25 cellular contexts compared by ENCODE assay signal in genomic region chrX:1274786-1275185, GRCh38. TPM values are rescaled to one million over a fixed set of nuclear protein-coding genes. Genes with fewer than 3 reads are reported as not detected.
DNase-seq lines count a peak whose midpoint lies in the region; ATAC-seq and TF ChIP-seq lines count a peak whose summit lies in the region.
"Had no signal": no experiment of that assay in that cellular context is flagged by ENCODE, and none has a peak within 500 bp of the region (broad histone marks: within the 10 kb centered on the region; RNA-seq: fewer than 3 reads in every experiment).

No MANE protein-coding gene starts in this region.

- no peaks in the 10 kb centered on the region for H3K27me3 ChIP-seq in GM23338 (ENCODE audit: insufficient read depth)
- H3K27me3 ChIP-seq in OCI-LY3 (ENCODE audit: low read depth, low read length) = no peaks in the 10 kb centered on the region
- H3K27me3 ChIP-seq in layer of hippocampus (ENCODE audit: control insufficient read depth, insufficient read depth, low read length) = no peaks in the 10 kb centered on the region
- H3K27me3 ChIP-seq: body of pancreas, neural progenitor cell, thyroid gland had no signal

- H3K9me3 Mint-ChIP-seq in GM23338 = peaks cover 79% of the 10 kb centered on the region
- H3K9me3 Mint-ChIP-seq: activated T-cell treated with anti-CD3 and anti-CD28 coated beads, Interleukin-2, amount 50 U/mL, for 72 hours; HFFc6; mesothelial cell of epicardium; neural progenitor cell; stimulated activated effector memory CD8-positive, alpha-beta T cell treated with anti-CD3 and anti-CD28 coated beads, Interleukin-12 subunit alpha, Interleukin-12 subunit beta, amount 100 ng/mL, for 72 hours had no signal

- DNase-seq in GM23338 (ENCODE audit: low spot score) (no peak), sciatic nerve (ENCODE audit: low spot score) (no peak), NCI-H187 treated with DMSO at 0.1 percent for 48 hours (lab: John Stamatoyannopoulos, UW) (no peak), NCI-H510A treated with DMSO at 0.1 percent for 48 hours (lab: John Stamatoyannopoulos, UW) (no peak), NCI-H82 treated with DMSO at 0.1 percent for 48 hours (lab: John Stamatoyannopoulos, UW; ENCODE audit: unreplicated experiment) (no peak)
- DNase-seq: activated CD4-positive, CD25-positive, alpha-beta regulatory T cell treated with anti-CD3 and anti-CD28 coated beads, Interleukin-2, amount 50 U/mL, for 72 hours; activated T-cell treated with anti-CD3 and anti-CD28 coated beads, Interleukin-2, amount 50 U/mL, for 72 hours; DND-41; HFFc6; Karpas-422; NCI-H1417; NCI-H526 treated with DMSO at 0.1 percent for 48 hours; PC-9; thyroid gland had no signal

- H3K27ac ChIP-seq in GM23338 (ENCODE audit: low read depth) (0 out of 2 replicates have a peak overlapping the region, but pooled peaks have one; percentile 45), OCI-LY3 (ENCODE audit: low read length) (peak overlapping the region; percentile 93), layer of hippocampus (ENCODE audit: low read depth, low read length) (peak overlapping the region; percentile 18)
- H3K27ac ChIP-seq: neural progenitor cell, PC-9, thyroid gland had no signal

- H3K27ac Mint-ChIP-seq in GM23338 = no peak overlapping the region
- H3K27ac Mint-ChIP-seq: activated naive CD8-positive, alpha-beta T cell; activated T-cell treated with anti-CD3 and anti-CD28 coated beads, Interleukin-2, amount 50 U/mL, for 72 hours; HFFc6; mesothelial cell of epicardium; neural progenitor cell; stimulated activated effector memory CD8-positive, alpha-beta T cell treated with anti-CD3 and anti-CD28 coated beads, Interleukin-12 subunit alpha, Interleukin-12 subunit beta, amount 100 ng/mL, for 72 hours had no signal

- peak overlapping the region; percentile 75 for H3K9ac ChIP-seq in OCI-LY3 (ENCODE audit: low read length)
- H3K9ac ChIP-seq: neural progenitor cell had no signal

- no peaks in the 10 kb centered on the region for H3K36me3 ChIP-seq in GM23338 (ENCODE audit: insufficient read depth)
- H3K36me3 ChIP-seq in OCI-LY3 (replicated peaks; ENCODE audit: low read depth, low read length) = no peaks in the 10 kb centered on the region
- H3K36me3 ChIP-seq: neural progenitor cell, thyroid gland had no signal

- no peaks in the 10 kb centered on the region for H3K9me2 ChIP-seq in GM23338 (ENCODE audit: insufficient read depth)

- H3K79me2 ChIP-seq in GM23338 (replicated peaks; ENCODE audit: insufficient read depth) (no peaks in the 10 kb centered on the region), OCI-LY3 (ENCODE audit: low read length) (no peaks in the 10 kb centered on the region)

- no peaks in the 10 kb centered on the region for H3K9me3 ChIP-seq in OCI-LY3 (ENCODE audit: insufficient read depth, low read length)
- H3K9me3 ChIP-seq: body of pancreas, thyroid gland had no signal

- no peaks in the 10 kb centered on the region for H3K4me1 Mint-ChIP-seq in GM23338
- H3K4me1 Mint-ChIP-seq: mesothelial cell of epicardium; neural progenitor cell; stimulated activated effector memory CD8-positive, alpha-beta T cell treated with anti-CD3 and anti-CD28 coated beads, Interleukin-12 subunit alpha, Interleukin-12 subunit beta, amount 100 ng/mL, for 72 hours had no signal

- ATAC-seq in GM23338 (no peak), sciatic nerve (peak; percentile 81), GM19397 (IDR thresholded peaks at IDR 0.05; ENCODE audit: unreplicated experiment) (no peak)
- ATAC-seq: activated T-cell treated with anti-CD3 and anti-CD28 coated beads, Interleukin-2, amount 50 U/mL, for 72 hours; body of pancreas; stimulated activated effector memory CD8-positive, alpha-beta T cell treated with anti-CD3 and anti-CD28 coated beads, Interleukin-12 subunit alpha, Interleukin-12 subunit beta, amount 100 ng/mL, for 72 hours had no signal

- no peak for TF ChIP-seq CTCF in GM23338 (conservative IDR thresholded peaks at IDR 0.05; ENCODE audit: low read depth in 2 of 2)
- TF ChIP-seq CTCF in OCI-LY3 (IDR thresholded peaks at IDR 0.05; ENCODE audit: low read depth, low read length) = no peak

- intact Hi-C loops in sciatic nerve (cut with DNase I) = no loop called here

- H4K20me1 ChIP-seq in GM23338 (replicated peaks; ENCODE audit: insufficient read depth) (no peaks in the 10 kb centered on the region), OCI-LY3 (ENCODE audit: insufficient read depth, low read length) (no peaks in the 10 kb centered on the region)

- H2AFZ ChIP-seq in GM23338 = no peak overlapping the region
- peak overlapping the region; percentile 49 for H2AFZ ChIP-seq in OCI-LY3 (ENCODE audit: low read depth, low read length)
- H2AFZ ChIP-seq: neural progenitor cell, PC-9 had no signal

- no peak overlapping the region for H3K4me2 ChIP-seq in GM23338
- H3K4me2 ChIP-seq in OCI-LY3 (ENCODE audit: low read length) = peak overlapping the region; percentile 85
- H3K4me2 ChIP-seq: neural progenitor cell, PC-9 had no signal

- no peaks in the 10 kb centered on the region for H3K27me3 Mint-ChIP-seq in GM23338 (ENCODE audit: insufficient read depth, low read depth, poor library complexity)
- H3K27me3 Mint-ChIP-seq: activated naive CD8-positive, alpha-beta T cell had no signal

- H3K36me3 Mint-ChIP-seq in GM23338 (ENCODE audit: low read depth) = peaks cover 20% of the 10 kb centered on the region
- H3K36me3 Mint-ChIP-seq: activated naive CD8-positive, alpha-beta T cell; mesothelial cell of epicardium; neural progenitor cell; stimulated activated effector memory CD8-positive, alpha-beta T cell treated with anti-CD3 and anti-CD28 coated beads, Interleukin-12 subunit alpha, Interleukin-12 subunit beta, amount 100 ng/mL, for 72 hours had no signal

- H3K4me1 ChIP-seq in GM23338 (ENCODE audit: insufficient read depth) (no peaks in the 10 kb centered on the region), OCI-LY3 (ENCODE audit: low read length) (peaks cover 52% of the 10 kb centered on the region)
- H3K4me1 ChIP-seq: body of pancreas, neural progenitor cell, thyroid gland had no signal

- H3K4me3 ChIP-seq in GM23338 (no peak overlapping the region), OCI-LY3 (ENCODE audit: low read length) (peak overlapping the region; percentile 70)
- H3K4me3 ChIP-seq: body of pancreas, coronary artery, neural progenitor cell, PC-9, thyroid gland had no signal

- H3K4me3 Mint-ChIP-seq in GM23338 = no peak overlapping the region
- H3K4me3 Mint-ChIP-seq: activated naive CD8-positive, alpha-beta T cell; activated T-cell treated with anti-CD3 and anti-CD28 coated beads, Interleukin-2, amount 50 U/mL, for 72 hours; HFFc6; mesothelial cell of epicardium; neural progenitor cell; stimulated activated effector memory CD8-positive, alpha-beta T cell treated with anti-CD3 and anti-CD28 coated beads, Interleukin-12 subunit alpha, Interleukin-12 subunit beta, amount 100 ng/mL, for 72 hours had no signal

- no peaks in the 10 kb centered on the region for H3F3A ChIP-seq in GM23338 (replicated peaks; ENCODE audit: low read depth)

TF ChIP-seq in GM23338, 12 proteins besides CTCF, POLR2A, EP300 and RAD21 (continues in another document):
- TF ChIP-seq ZNF331 (CRISPR knock-in tag; IDR thresholded peaks at IDR 0.05; ENCODE audit: low read depth) (no peak), EZH2 (IDR thresholded peaks at IDR 0.05; ENCODE audit: low read depth, unreplicated experiment) (no peak), EZH2phosphoT487 (IDR thresholded peaks at IDR 0.05; ENCODE audit: unreplicated experiment) (no peak), POLR2AphosphoS5 (IDR thresholded peaks at IDR 0.05; ENCODE audit: low read depth) (no peak), NANOG (IDR thresholded peaks at IDR 0.05; ENCODE audit: borderline replicate concordance) (no peak)

RNA-seq across cellular contexts. Expression of gene CSF2RA, which starts 6.2 kb away (rescaled TPM):
- total RNA-seq in GM23338 (2014; rRNA removed; shearing (Covaris generic)) = 2.7 and 4.5 TPM in 2 replicates
- 1.7 and 4.2 TPM in 2 replicates for polyA plus RNA-seq in GM23338 (2016; fragmentation: Nextera tagmentation; extraction: Ambion mirVana)
- total RNA-seq in sciatic nerve = 19.3 TPM
- total RNA-seq: HT-29, renal cortical epithelial cell had no signal

Comparison
In these comparisons a context has a peak if more than half of its experiments do, and no peak if none do; other contexts are left out.
1. H3K27ac ChIP-seq: peak in every context shown above with its lines; median percentile 93 in OCI-LY3; 45 in GM23338; 18 in layer of hippocampus.